In the genomic region with DNA sequence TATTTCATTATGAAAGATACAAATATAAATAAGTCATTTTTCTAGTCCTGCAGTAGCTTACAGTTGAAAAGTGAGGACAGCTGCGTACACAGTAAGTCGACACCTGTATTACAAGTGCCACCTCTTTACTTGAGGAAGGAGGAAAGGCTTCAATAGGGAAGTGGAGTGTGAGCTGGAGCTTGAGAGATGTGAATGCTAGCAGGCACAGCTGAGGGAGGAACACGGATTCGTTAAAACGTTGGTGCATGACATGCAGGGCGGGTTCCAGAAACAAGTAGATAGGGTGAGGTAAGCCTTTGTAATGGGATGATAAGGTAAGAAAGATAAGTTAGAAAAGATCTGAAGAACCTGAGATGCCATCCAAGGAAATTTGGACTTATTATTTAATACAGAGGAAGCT, we compare ENCODE assay signal across 21 cellular contexts.
A peak's percentile ranks its signal among the peaks of the same experiment; 100 is the strongest.
DNase-seq lines count a peak whose midpoint lies in the region; ATAC-seq and FAIRE-seq lines count a peak whose summit lies in the region.
"Had no signal": no experiment of that assay in that cellular context is flagged by ENCODE, and none has a peak within 500 bp of the region (broad histone marks: within the 10 kb centered on the region; RNA-seq: fewer than 3 reads in every experiment).

No MANE protein-coding gene starts in this region.

- no peak for FAIRE-seq in small intestine (lab: Jason Lieb, UNC)
- FAIRE-seq: A204.1 had no signal

- H3K9me3 ChIP-seq in small intestine (ENCODE audit: control insufficient read depth, low read depth) (no peaks in the 10 kb centered on the region), T-helper 17 cell (ENCODE audit: control insufficient read depth, low read length, poor library complexity, severe bottlenecking) (no peaks in the 10 kb centered on the region)
- H3K9me3 ChIP-seq: vagina had no signal

- H3K27me3 Mint-ChIP-seq in T-helper 17 cell, result peaks cover 14% of the 10 kb centered on the region
- H3K27me3 Mint-ChIP-seq: activated CD4-positive, alpha-beta memory T cell treated with anti-CD3 and anti-CD28 coated beads for 36 hours; stimulated activated naive CD8-positive, alpha-beta T cell treated with anti-CD3 and anti-CD28 coated beads, Interleukin-15, amount 100 ng/mL, for 72 hours had no signal

- DNase-seq in NCI-H82 (lab: John Stamatoyannopoulos, UW), result peak; percentile 18
- DNase-seq in NCI-H82 treated with DMSO at 0.1 percent for 48 hours (lab: John Stamatoyannopoulos, UW; ENCODE audit: unreplicated experiment), result no peak
- DNase-seq in NCI-H2107 (lab: John Stamatoyannopoulos, UW), result peak; percentile 63
- peak; percentile 23 for DNase-seq in OCI-M1 (lab: John Stamatoyannopoulos, UW)
- DNase-seq in small intestine, result peak; percentile 26
- no peak for DNase-seq in ureter (ENCODE audit: low spot score)
- no peak for DNase-seq in HuH-7.5 (ENCODE audit: low spot score)
- DNase-seq in T-helper 17 cell, result no peak
- DNase-seq: activated CD4-positive, alpha-beta memory T cell treated with anti-CD3 and anti-CD28 coated beads for 36 hours; dorsolateral prefrontal cortex; EL; kidney glomerular epithelial cell; midbrain; NCI-H1048; stimulated activated CD4-positive, alpha-beta T cell treated with anti-CD3 and anti-CD28 coated beads, Interleukin-15, amount 100 ng/mL, for 24 hours; stimulated activated naive CD8-positive, alpha-beta T cell treated with anti-CD3 and anti-CD28 coated beads, Interleukin-15, amount 100 ng/mL, for 72 hours had no signal

- no peaks in the 10 kb centered on the region for H3K27me3 ChIP-seq in small intestine (ENCODE audit: control insufficient read depth in 2 of 2, insufficient read depth in 2 of 2, low read length in 2 of 2)
- H3K27me3 ChIP-seq: cardiac muscle cell, dorsolateral prefrontal cortex, vagina had no signal

- no peak overlapping the region for H3K27ac Mint-ChIP-seq in T-helper 17 cell
- H3K27ac Mint-ChIP-seq: activated CD4-positive, alpha-beta memory T cell treated with anti-CD3 and anti-CD28 coated beads for 36 hours; stimulated activated naive CD8-positive, alpha-beta T cell treated with anti-CD3 and anti-CD28 coated beads, Interleukin-15, amount 100 ng/mL, for 72 hours had no signal

- H3K4me1 Mint-ChIP-seq in T-helper 17 cell, result no peaks in the 10 kb centered on the region
- H3K4me1 Mint-ChIP-seq: stimulated activated naive CD8-positive, alpha-beta T cell treated with anti-CD3 and anti-CD28 coated beads, Interleukin-15, amount 100 ng/mL, for 72 hours had no signal

- H3K36me3 ChIP-seq in small intestine (ENCODE audit: control insufficient read depth in 2 of 2, insufficient read depth in 2 of 2, low read length in 2 of 2), result no peaks in the 10 kb centered on the region
- H3K36me3 ChIP-seq: cardiac muscle cell, vagina had no signal

- no peaks in the 10 kb centered on the region for H3K4me1 ChIP-seq in small intestine (ENCODE audit: control insufficient read depth in 2 of 2, insufficient read depth in 1 of 2, low read depth in 1 of 2, low read length in 1 of 2)
- H3K4me1 ChIP-seq: vagina had no signal

- WGBS in small intestine, 3 donors, result 23 to 55% (median 31%) methylated on average over 6 of the region's 6 CpGs

- no peak overlapping the region for H3K4me3 Mint-ChIP-seq in T-helper 17 cell
- H3K4me3 Mint-ChIP-seq: activated CD4-positive, alpha-beta memory T cell treated with anti-CD3 and anti-CD28 coated beads for 36 hours; stimulated activated naive CD8-positive, alpha-beta T cell treated with anti-CD3 and anti-CD28 coated beads, Interleukin-15, amount 100 ng/mL, for 72 hours had no signal

- no peak for ATAC-seq in T-helper 17 cell
- ATAC-seq: SK-N-SH treated with all-trans-retinoic acid at 6 μM for 48 hours; stimulated activated naive CD8-positive, alpha-beta T cell treated with anti-CD3 and anti-CD28 coated beads, Interleukin-15, amount 100 ng/mL, for 72 hours had no signal

- no peak overlapping the region for H3K27ac ChIP-seq in small intestine (ENCODE audit: low read depth in 1 of 2, low read length in 1 of 2)
- H3K27ac ChIP-seq: C4-2B, cardiac muscle cell, dorsolateral prefrontal cortex, vagina had no signal

- H3K36me3 Mint-ChIP-seq in T-helper 17 cell (ENCODE audit: low read depth), result no peaks in the 10 kb centered on the region
- H3K36me3 Mint-ChIP-seq: activated CD4-positive, alpha-beta memory T cell treated with anti-CD3 and anti-CD28 coated beads for 36 hours had no signal

- H3K4me3 ChIP-seq in small intestine (ENCODE audit: low read depth in 1 of 2, low read length in 2 of 2), result no peak overlapping the region
- H3K4me3 ChIP-seq: cardiac muscle cell, dorsolateral prefrontal cortex, vagina had no signal

Comparison
In these comparisons a context has a peak if more than half of its experiments do, and no peak if none do; other contexts are left out.
1. DNase-seq: peak in NCI-H82 (single experiment), NCI-H2107 (single experiment), OCI-M1 (single experiment) and small intestine (single experiment); none in NCI-H82 treated with DMSO at 0.1 percent for 48 hours (single experiment), ureter (single experiment), HuH-7.5 (single experiment) and T-helper 17 cell (0 of 3).